In genomic region chr11:125165664-125166346, GRCh38 we compare ENCODE assay signal across 8 cellular contexts. TPM values are rescaled to one million over a fixed set of nuclear protein-coding genes. Genes with fewer than 3 reads are reported as not detected.
DNase-seq lines count a peak whose midpoint lies in the region; ATAC-seq lines count a peak whose summit lies in the region.
"Had no signal": no experiment of that assay in that cellular context is flagged by ENCODE, and none has a peak within 500 bp of the region (broad histone marks: within the 10 kb centered on the region; RNA-seq: fewer than 3 reads in every experiment).

No MANE protein-coding gene starts in this region.

- no peaks in the 10 kb centered on the region for H3K4me1 ChIP-seq in endocrine pancreas (ENCODE audit: control insufficient read depth, insufficient read depth, low read length)

- no peaks in the 10 kb centered on the region for H3K36me3 ChIP-seq in endocrine pancreas (ENCODE audit: control insufficient read depth, insufficient read depth, low read length)

- POLR2A ChIA-PET in naive thymus-derived CD8-positive, alpha-beta T cell (lab: Charles Lee): no interaction called here

- ATAC-seq in GM18511 (IDR thresholded peaks at IDR 0.05; ENCODE audit: unreplicated experiment) (peak; percentile 20), HG03469 (IDR thresholded peaks at IDR 0.05; ENCODE audit: unreplicated experiment) (no peak)
- no peak for ATAC-seq in naive thymus-derived CD8-positive, alpha-beta T cell

- H3K9me3 ChIP-seq in endocrine pancreas (ENCODE audit: control insufficient read depth, low read length): no peaks in the 10 kb centered on the region

- H3K36me3 Mint-ChIP-seq in naive thymus-derived CD8-positive, alpha-beta T cell: peaks cover 0 to 8% (median 8%) of the 10 kb centered on the region in 3 donors

- peaks cover 33 to 81% (median 63%) of the 10 kb centered on the region in 5 donors for H3K27me3 Mint-ChIP-seq in naive thymus-derived CD8-positive, alpha-beta T cell

- peak overlapping the region; percentile 80 to 97 (median 89) for H3K4me3 Mint-ChIP-seq in naive thymus-derived CD8-positive, alpha-beta T cell

- peak overlapping the region in 4 of 10 donors; percentile 52 to 82 (median 53) for H3K27ac Mint-ChIP-seq in naive thymus-derived CD8-positive, alpha-beta T cell

- no peaks in the 10 kb centered on the region for H3K9me3 Mint-ChIP-seq in naive thymus-derived CD8-positive, alpha-beta T cell

- H3K4me1 Mint-ChIP-seq in naive thymus-derived CD8-positive, alpha-beta T cell: peaks cover 12 to 40% (median 16%) of the 10 kb centered on the region in 4 donors

- peaks cover 4% of the 10 kb centered on the region for H3K27me3 ChIP-seq in endocrine pancreas (ENCODE audit: control insufficient read depth, insufficient read depth, low read length)

- H3K4me3 ChIP-seq in endocrine pancreas (ENCODE audit: control insufficient read depth, insufficient read depth, low read length): peak overlapping the region; percentile 7

- DNase-seq in NOMO-1 treated with DMSO at 0.1 percent for 48 hours (lab: John Stamatoyannopoulos, UW; ENCODE audit: unreplicated experiment) (peak; percentile 34), foreskin melanocyte (no peak), AML-193 (lab: John Stamatoyannopoulos, UW) (no peak)
- DNase-seq in naive thymus-derived CD8-positive, alpha-beta T cell: no peak

- H3K9ac ChIP-seq in endocrine pancreas (ENCODE audit: control insufficient read depth, insufficient read depth, low read length): peak overlapping the region; percentile 43

RNA-seq across cellular contexts. Expression of gene PKNOX2, which starts 1.3 kb away (rescaled TPM):
- total RNA-seq in naive thymus-derived CD8-positive, alpha-beta T cell: not detected
- not detected for polyA plus RNA-seq in naive thymus-derived CD8-positive, alpha-beta T cell
- total RNA-seq: T-helper 2 cell treated with Interferon-gamma antibody and Interleukin-4, amounts not matched to agents 100 ng/mL and 5 ng/mL, for 36 hours had no signal

RNA-seq across cellular contexts. Expression of gene TMEM218, which starts 54.4 kb away (rescaled TPM):
- 10 to 100 TPM; 12.2 to 13.7 TPM for total RNA-seq in naive thymus-derived CD8-positive, alpha-beta T cell
- 10 to 100 TPM; 30.0 to 40.1 (median 35.3) TPM for polyA plus RNA-seq in naive thymus-derived CD8-positive, alpha-beta T cell
